21 cellular contexts compared by ENCODE assay signal in genomic region chr3:122966045-122966444, GRCh38.
"Had no signal": no experiment of that assay in that cellular context is flagged by ENCODE, and none has a peak within 500 bp of the region (broad histone marks: within the 10 kb centered on the region; RNA-seq: fewer than 3 reads in every experiment).

No MANE protein-coding gene starts in this region.

- H3K4me3 Mint-ChIP-seq: effector memory CD8-positive, alpha-beta T cell; nephron; stimulated activated effector memory CD8-positive, alpha-beta T cell treated with anti-CD3 and anti-CD28 coated beads, Interleukin-12 subunit alpha, Interleukin-12 subunit beta, amount 100 ng/mL, for 72 hours had no signal

- DNase-seq: dorsolateral prefrontal cortex; effector memory CD8-positive, alpha-beta T cell; gastrocnemius medialis; heart right ventricle; hypothalamus; kidney glomerular epithelial cell; mesendoderm; naive B cell; right lobe of liver; stimulated activated CD4-positive, alpha-beta T cell treated with anti-CD3 and anti-CD28 coated beads, Interleukin-4, amount 100 ng/mL, for 1 hour; stimulated activated CD8-positive, alpha-beta memory T cell treated with anti-CD3 and anti-CD28 coated beads, Interleukin-4, amount 100 ng/mL, for 48 hours; stimulated activated naive CD8-positive, alpha-beta T cell treated with anti-CD3 and anti-CD28 coated beads, Interleukin-15, Interleukin-2, amounts not matched to agents 100 U/mL and 50 U/mL, for 24 hours; tibial artery; upper lobe of left lung; uterus had no signal

- H3K9me3 Mint-ChIP-seq: effector memory CD8-positive, alpha-beta T cell; naive B cell; nephron; stimulated activated effector memory CD8-positive, alpha-beta T cell treated with anti-CD3 and anti-CD28 coated beads, Interleukin-12 subunit alpha, Interleukin-12 subunit beta, amount 100 ng/mL, for 72 hours had no signal

- H3K79me2 ChIP-seq: parathyroid adenoma had no signal

- H3K27me3 ChIP-seq: esophagus muscularis mucosa, gastrocnemius medialis, heart right ventricle, right lobe of liver, tibial artery, upper lobe of left lung, uterus had no signal

- H3K27ac ChIP-seq: dorsolateral prefrontal cortex, epithelial cell of prostate, esophagus muscularis mucosa, gastrocnemius medialis, parathyroid adenoma, prostate gland, right lobe of liver, tibial artery, upper lobe of left lung, uterus had no signal

- H3K4me3 ChIP-seq: dorsolateral prefrontal cortex, esophagus muscularis mucosa, gastrocnemius medialis, heart right ventricle, prostate gland, right lobe of liver, tibial artery, upper lobe of left lung, uterus had no signal

- H3K9me3 ChIP-seq: esophagus muscularis mucosa, gastrocnemius medialis, heart right ventricle, prostate gland, right lobe of liver, tibial artery, upper lobe of left lung, uterus had no signal

- ATAC-seq: effector memory CD8-positive, alpha-beta T cell; gastrocnemius medialis; heart right ventricle; right lobe of liver; stimulated activated effector memory CD8-positive, alpha-beta T cell treated with anti-CD3 and anti-CD28 coated beads, Interleukin-12 subunit alpha, Interleukin-12 subunit beta, amount 100 ng/mL, for 72 hours; stimulated activated naive CD8-positive, alpha-beta T cell treated with anti-CD3 and anti-CD28 coated beads, Interleukin-15, Interleukin-2, amounts not matched to agents 100 U/mL and 50 U/mL, for 24 hours had no signal

- H3K36me3 ChIP-seq: esophagus muscularis mucosa, gastrocnemius medialis, prostate gland, right lobe of liver, tibial artery, upper lobe of left lung, uterus had no signal

- H3K27ac Mint-ChIP-seq: effector memory CD8-positive, alpha-beta T cell; stimulated activated effector memory CD8-positive, alpha-beta T cell treated with anti-CD3 and anti-CD28 coated beads, Interleukin-12 subunit alpha, Interleukin-12 subunit beta, amount 100 ng/mL, for 72 hours had no signal

- H3K9ac ChIP-seq: parathyroid adenoma had no signal

- H2AFZ ChIP-seq: parathyroid adenoma had no signal

- H3K36me3 Mint-ChIP-seq: naive B cell; stimulated activated effector memory CD8-positive, alpha-beta T cell treated with anti-CD3 and anti-CD28 coated beads, Interleukin-12 subunit alpha, Interleukin-12 subunit beta, amount 100 ng/mL, for 72 hours had no signal

- H3K4me1 ChIP-seq: parathyroid adenoma, prostate gland, right lobe of liver, upper lobe of left lung had no signal

- H3K4me1 Mint-ChIP-seq: naive B cell; stimulated activated effector memory CD8-positive, alpha-beta T cell treated with anti-CD3 and anti-CD28 coated beads, Interleukin-12 subunit alpha, Interleukin-12 subunit beta, amount 100 ng/mL, for 72 hours had no signal
